In genomic region chr4:6562931-6563901, GRCh38 we compare ENCODE assay signal across 9 cellular contexts. TPM values are rescaled to one million over a fixed set of nuclear protein-coding genes. Genes with fewer than 3 reads are reported as not detected.
DNase-seq lines count a peak whose midpoint lies in the region; ATAC-seq and TF ChIP-seq lines count a peak whose summit lies in the region.
"Had no signal": no experiment of that assay in that cellular context is flagged by ENCODE, and none has a peak within 500 bp of the region (broad histone marks: within the 10 kb centered on the region; RNA-seq: fewer than 3 reads in every experiment).

No MANE protein-coding gene starts in this region.

- H3K4me3 Mint-ChIP-seq in WTC11, result peak overlapping the region; percentile 54

- H3K36me3 ChIP-seq in skeletal muscle tissue (ENCODE audit: control insufficient read depth in 3 of 3, insufficient read depth in 3 of 3, low read length in 3 of 3), result no peaks in the 10 kb centered on the region
- no peaks in the 10 kb centered on the region for H3K36me3 ChIP-seq in SJCRH30

- peaks cover 4 to 14% (median 7%) of the 10 kb centered on the region in 3 donors for H3K4me1 ChIP-seq in skeletal muscle tissue (ENCODE audit: control insufficient read depth in 3 of 3, insufficient read depth in 3 of 3, low read length in 3 of 3)
- H3K4me1 ChIP-seq in SJCRH30, result no peaks in the 10 kb centered on the region

- no peak for TF ChIP-seq CTCF in WTC11 (IDR thresholded peaks at IDR 0.05)

- H3K27me3 ChIP-seq in skeletal muscle tissue (ENCODE audit: control insufficient read depth in 3 of 3, insufficient read depth in 3 of 3, low read length in 3 of 3) (peaks cover 71 to 84% (median 72%) of the 10 kb centered on the region in 3 donors), SJCRH30 (peaks cover 24% of the 10 kb centered on the region)

- H3K27ac ChIP-seq in skeletal muscle tissue (ENCODE audit: low read depth, low read length), result no peak overlapping the region
- H3K27ac ChIP-seq in SJCRH30, result no peak overlapping the region
- H3K27ac ChIP-seq: 22Rv1 had no signal

- peak overlapping the region in 2 of 3 donors; percentile 45 to 54 for H3K4me3 ChIP-seq in skeletal muscle tissue (ENCODE audit: low read length in 3 of 3)
- H3K4me3 ChIP-seq in SJCRH30, result no peak overlapping the region

- POLR2A ChIA-PET in WTC11 (lab: Charles Lee), result no interaction called here

- H3K27ac Mint-ChIP-seq in WTC11, result no peak overlapping the region

- H3K9me3 Mint-ChIP-seq in WTC11, result no peaks in the 10 kb centered on the region

- no peaks in the 10 kb centered on the region for H3K36me3 Mint-ChIP-seq in WTC11

- no peak overlapping the region for H3K9ac ChIP-seq in skeletal muscle tissue (ENCODE audit: low read depth in 1 of 3, low read length in 3 of 3)

- H3K4me1 Mint-ChIP-seq in WTC11, result peaks cover 2% of the 10 kb centered on the region; the same call in 1 of the 2 replicates

- CTCF ChIA-PET in WTC11 (lab: Charles Lee), result interaction anchor here (0.7 to 4.2 kb wide), 3 partner anchors 13 to 118 kb away, joined by 3 to 27 read pairs (median 4); no protein-coding TSS in a partner anchor

- peak; percentile 60 for ATAC-seq in WTC11

- H3K9me3 ChIP-seq in skeletal muscle tissue (ENCODE audit: control insufficient read depth in 3 of 3, low read length in 3 of 3) (no peaks in the 10 kb centered on the region), SJCRH30 (replicated peaks) (no peaks in the 10 kb centered on the region)

- H3K27me3 Mint-ChIP-seq in WTC11 (ENCODE audit: low read depth), result peaks cover 91% of the 10 kb centered on the region

- DNase-seq in DMS 273 (lab: John Stamatoyannopoulos, UW; ENCODE audit: unreplicated experiment) (peak; percentile 41), DMS 273 treated with DMSO at 0.1 percent for 48 hours (lab: John Stamatoyannopoulos, UW) (no peak), WTC11 (ENCODE audit: low spot score) (peak; percentile 42), hepatic stellate cell (ENCODE audit: low spot score) (peak; percentile 72), SJCRH30 (no peak), NAMALWA (ENCODE audit: low spot score) (no peak), activated gamma-delta T cell (lab: John Stamatoyannopoulos, UW) (no peak)

TF ChIP-seq in WTC11, 78 proteins besides CTCF, POLR2A, EP300 and RAD21:
- no peak for TF ChIP-seq ATF3 (CRISPR knock-in tag; conservative IDR thresholded peaks at IDR 0.05)
- TF ChIP-seq RELA (CRISPR knock-in tag; IDR thresholded peaks at IDR 0.05; ENCODE audit: borderline replicate concordance), result 0 out of 2 replicates have a peak, but pooled peaks have one; percentile 44
TF ChIP-seq in WTC11: peak in this region for 1.

RNA-seq across cellular contexts. Expression of gene MAN2B2, which starts 11.8 kb away (rescaled TPM):
- total RNA-seq in WTC11 (2021) (6.3 to 8.0 TPM (median 7.5 TPM) in 3 replicates), skeletal muscle tissue (4.2 TPM)
- 8.9 and 9.1 TPM in 2 replicates for total RNA-seq in SJCRH30 (2014; rRNA removed; shearing (Covaris generic))

Comparison
In these comparisons a context has a peak if more than half of its experiments do, and no peak if none do; other contexts are left out.
1. DNase-seq: peak in DMS 273 (single experiment), WTC11 (single experiment) and hepatic stellate cell (single experiment); none in DMS 273 treated with DMSO at 0.1 percent for 48 hours (single experiment), SJCRH30 (0 of 2), NAMALWA (single experiment) and activated gamma-delta T cell (single experiment).